ENCODE assay signal across 19 cellular contexts in the genomic region with DNA sequence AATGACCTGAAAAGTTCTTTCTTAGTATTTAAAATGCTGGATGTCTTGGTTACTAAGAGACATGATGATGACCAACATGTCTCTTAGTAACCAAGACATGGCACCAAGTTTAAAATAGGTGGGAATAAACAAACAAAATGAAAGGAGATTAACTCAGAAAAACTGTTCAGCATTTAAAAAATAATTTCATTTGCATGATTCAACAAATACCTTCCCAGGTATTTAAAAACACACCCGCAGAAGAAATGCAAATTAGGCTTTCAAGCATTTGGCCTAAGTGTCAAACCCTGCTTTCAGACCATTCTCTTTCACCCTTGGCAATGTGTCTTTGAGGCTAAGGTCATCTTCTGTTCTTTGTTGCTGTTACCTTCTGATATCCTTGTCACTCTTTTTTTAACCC.
A peak's percentile ranks its signal among the peaks of the same experiment; 100 is the strongest.
DNase-seq lines count a peak whose midpoint lies in the region; ATAC-seq and TF ChIP-seq lines count a peak whose summit lies in the region.
"Had no signal": no experiment of that assay in that cellular context is flagged by ENCODE, and none has a peak within 500 bp of the region (broad histone marks: within the 10 kb centered on the region; RNA-seq: fewer than 3 reads in every experiment).

No MANE protein-coding gene starts in this region.

- no peak overlapping the region for H3K4me3 Mint-ChIP-seq in activated CD4-positive, alpha-beta T cell treated with anti-CD3 and anti-CD28 coated beads, Interleukin-2, amount 10 ng/mL, durations not matched to agents 24 days and 14 days
- no peak overlapping the region for H3K4me3 Mint-ChIP-seq in activated naive CD8-positive, alpha-beta T cell treated with anti-CD3 and anti-CD28 coated beads, Interleukin-2, amount 50 U/mL, for 24 hours
- H3K4me3 Mint-ChIP-seq in glutamatergic neuron (ENCODE audit: unreplicated experiment) = no peak overlapping the region
- H3K4me3 Mint-ChIP-seq: T-helper 2 cell treated with Interferon-gamma antibody and Interleukin-4, amounts not matched to agents 5 μg/mL and 100 μg/mL, for 36 hours had no signal

- in situ Hi-C loops in GM23248 (cut with MboI) = no loop called here

- no peak overlapping the region for H2AFZ ChIP-seq in GM23248

- peaks cover 38% of the 10 kb centered on the region for H3F3A ChIP-seq in GM23248 (ENCODE audit: insufficient read depth)

- no peak overlapping the region for H3K27ac ChIP-seq in GM23248
- H3K27ac ChIP-seq: C4-2B, gastroesophageal sphincter, KMS-11, transverse colon had no signal

- peaks cover 31% of the 10 kb centered on the region for H3K4me1 Mint-ChIP-seq in activated CD4-positive, alpha-beta T cell treated with anti-CD3 and anti-CD28 coated beads, Interleukin-2, amount 10 ng/mL, durations not matched to agents 24 days and 14 days
- peaks cover 80% of the 10 kb centered on the region for H3K4me1 Mint-ChIP-seq in activated naive CD8-positive, alpha-beta T cell treated with anti-CD3 and anti-CD28 coated beads, Interleukin-2, amount 50 U/mL, for 24 hours
- peaks cover 11% of the 10 kb centered on the region for H3K4me1 Mint-ChIP-seq in glutamatergic neuron (ENCODE audit: low read depth, unreplicated experiment)

- no peaks in the 10 kb centered on the region for H4K20me1 ChIP-seq in GM23248 (ENCODE audit: insufficient read depth)

- no peak for TF ChIP-seq CTCF in glutamatergic neuron (IDR thresholded peaks at IDR 0.05; ENCODE audit: partially characterized antibody, unreplicated experiment)

- intact Hi-C loops in activated CD4-positive, alpha-beta T cell treated with anti-CD3 and anti-CD28 coated beads, Interleukin-2, amount 10 ng/mL, durations not matched to agents 24 days and 14 days (cut with micrococcal nuclease) = no loop called here

- no peak for ATAC-seq in activated naive CD8-positive, alpha-beta T cell treated with anti-CD3 and anti-CD28 coated beads, Interleukin-2, amount 50 U/mL, for 24 hours
- ATAC-seq in GM18870 (IDR thresholded peaks at IDR 0.05; ENCODE audit: unreplicated experiment) (no peak), GM19452 (IDR thresholded peaks at IDR 0.05; ENCODE audit: unreplicated experiment) (no peak)
- ATAC-seq: gastroesophageal sphincter had no signal

- H3K4me1 ChIP-seq in GM23248 (ENCODE audit: insufficient read depth) = peaks cover 33% of the 10 kb centered on the region

- no peaks in the 10 kb centered on the region for H3K36me3 ChIP-seq in GM23248 (ENCODE audit: low read depth)
- H3K36me3 ChIP-seq: gastroesophageal sphincter, transverse colon had no signal

- WGBS in GM23248 (ENCODE audit: low coverage in 1 of 2, low lambda C conversion rate in 2 of 2, missing lambda C conversion rate in 2 of 2), 2 experiments = 84 to 94% methylated on average over 1 of the region's 1 CpG

- H3K79me2 ChIP-seq in GM23248 (ENCODE audit: insufficient read depth) = no peaks in the 10 kb centered on the region

- H3K9me3 ChIP-seq in GM23248 (ENCODE audit: low read depth) = no peaks in the 10 kb centered on the region
- H3K9me3 ChIP-seq: gastroesophageal sphincter, transverse colon had no signal

- peaks cover 44% of the 10 kb centered on the region for H3K36me3 Mint-ChIP-seq in activated CD4-positive, alpha-beta T cell treated with anti-CD3 and anti-CD28 coated beads, Interleukin-2, amount 10 ng/mL, durations not matched to agents 24 days and 14 days (ENCODE audit: low read depth)
- H3K36me3 Mint-ChIP-seq in activated naive CD8-positive, alpha-beta T cell treated with anti-CD3 and anti-CD28 coated beads, Interleukin-2, amount 50 U/mL, for 24 hours (ENCODE audit: low read depth) = peaks cover 4% of the 10 kb centered on the region
- H3K36me3 Mint-ChIP-seq in glutamatergic neuron (ENCODE audit: unreplicated experiment) = no peaks in the 10 kb centered on the region

- H3K9me2 ChIP-seq in GM23248 (ENCODE audit: insufficient read depth) = no peaks in the 10 kb centered on the region

- H3K4me2 ChIP-seq in GM23248 (ENCODE audit: unreplicated experiment) = no peak overlapping the region
- H3K4me2 ChIP-seq: KMS-11 had no signal

- H3K4me3 ChIP-seq in GM23248 = no peak overlapping the region
- H3K4me3 ChIP-seq: gastroesophageal sphincter, transverse colon had no signal

- no peaks in the 10 kb centered on the region for H3K27me3 Mint-ChIP-seq in activated CD4-positive, alpha-beta T cell treated with anti-CD3 and anti-CD28 coated beads, Interleukin-2, amount 10 ng/mL, durations not matched to agents 24 days and 14 days
- H3K27me3 Mint-ChIP-seq in activated naive CD8-positive, alpha-beta T cell treated with anti-CD3 and anti-CD28 coated beads, Interleukin-2, amount 50 U/mL, for 24 hours = no peaks in the 10 kb centered on the region
- H3K27me3 Mint-ChIP-seq in glutamatergic neuron (ENCODE audit: unreplicated experiment) = no peaks in the 10 kb centered on the region

- H3K9ac ChIP-seq in GM23248 = no peak overlapping the region
- H3K9ac ChIP-seq: KMS-11 had no signal

- H3K27ac Mint-ChIP-seq in activated CD4-positive, alpha-beta T cell treated with anti-CD3 and anti-CD28 coated beads, Interleukin-2, amount 10 ng/mL, durations not matched to agents 24 days and 14 days = peak overlapping the region; percentile 19
- peak overlapping the region; percentile 27 for H3K27ac Mint-ChIP-seq in activated naive CD8-positive, alpha-beta T cell treated with anti-CD3 and anti-CD28 coated beads, Interleukin-2, amount 50 U/mL, for 24 hours
- H3K27ac Mint-ChIP-seq in glutamatergic neuron (ENCODE audit: unreplicated experiment) = no peak overlapping the region

- no peak for DNase-seq in activated CD4-positive, alpha-beta T cell treated with anti-CD3 and anti-CD28 coated beads, Interleukin-2, amount 10 ng/mL, durations not matched to agents 24 days and 14 days
- DNase-seq in activated CD4-positive, alpha-beta T cell treated with anti-CD3 and anti-CD28 coated beads, Interleukin-2, amount 50 U/mL, for 48 hours = no peak
- peak; percentile 13 for DNase-seq in GM23248
- no peak for DNase-seq in activated naive CD8-positive, alpha-beta T cell treated with anti-CD3 and anti-CD28 coated beads, Interleukin-2, amount 50 U/mL, for 24 hours
- peak; percentile 58 for DNase-seq in renal cortical epithelial cell (ENCODE audit: low read depth)
- no peak for DNase-seq in glutamatergic neuron
- DNase-seq: 8988T; activated CD4-positive, CD25-positive, alpha-beta regulatory T cell treated with anti-CD3 and anti-CD28 coated beads, Interleukin-2, amount 50 U/mL, for 72 hours; mesenchymal stem cell; NCI-H1417 treated with DMSO at 0.1 percent for 48 hours; NCI-H446; SHP77 treated with DMSO at 0.1 percent for 48 hours; transverse colon had no signal

- H3K27me3 ChIP-seq in GM23248 (replicated peaks; ENCODE audit: insufficient read depth) = no peaks in the 10 kb centered on the region
- H3K27me3 ChIP-seq: gastroesophageal sphincter, transverse colon had no signal

- H3K9me3 Mint-ChIP-seq in activated CD4-positive, alpha-beta T cell treated with anti-CD3 and anti-CD28 coated beads, Interleukin-2, amount 10 ng/mL, durations not matched to agents 24 days and 14 days = peaks cover 4% of the 10 kb centered on the region
- no peaks in the 10 kb centered on the region for H3K9me3 Mint-ChIP-seq in activated naive CD8-positive, alpha-beta T cell treated with anti-CD3 and anti-CD28 coated beads, Interleukin-2, amount 50 U/mL, for 24 hours
- peaks cover 4% of the 10 kb centered on the region for H3K9me3 Mint-ChIP-seq in glutamatergic neuron (ENCODE audit: unreplicated experiment)
- H3K9me3 Mint-ChIP-seq: T-helper 2 cell treated with Interferon-gamma antibody and Interleukin-4, amounts not matched to agents 5 μg/mL and 100 μg/mL, for 36 hours had no signal

Comparison
In these comparisons a context has a peak if more than half of its experiments do, and no peak if none do; other contexts are left out.
1. DNase-seq: peak in GM23248 (single experiment) and renal cortical epithelial cell (single experiment); none in activated CD4-positive, alpha-beta T cell treated with anti-CD3 and anti-CD28 coated beads, Interleukin-2, amount 10 ng/mL, durations not matched to agents 24 days and 14 days (single experiment), activated CD4-positive, alpha-beta T cell treated with anti-CD3 and anti-CD28 coated beads, Interleukin-2, amount 50 U/mL, for 48 hours (0 of 2), activated naive CD8-positive, alpha-beta T cell treated with anti-CD3 and anti-CD28 coated beads, Interleukin-2, amount 50 U/mL, for 24 hours (single experiment) and glutamatergic neuron (single experiment).